Comparison of ENCODE assay signal across 16 cellular contexts in the genomic region with DNA sequence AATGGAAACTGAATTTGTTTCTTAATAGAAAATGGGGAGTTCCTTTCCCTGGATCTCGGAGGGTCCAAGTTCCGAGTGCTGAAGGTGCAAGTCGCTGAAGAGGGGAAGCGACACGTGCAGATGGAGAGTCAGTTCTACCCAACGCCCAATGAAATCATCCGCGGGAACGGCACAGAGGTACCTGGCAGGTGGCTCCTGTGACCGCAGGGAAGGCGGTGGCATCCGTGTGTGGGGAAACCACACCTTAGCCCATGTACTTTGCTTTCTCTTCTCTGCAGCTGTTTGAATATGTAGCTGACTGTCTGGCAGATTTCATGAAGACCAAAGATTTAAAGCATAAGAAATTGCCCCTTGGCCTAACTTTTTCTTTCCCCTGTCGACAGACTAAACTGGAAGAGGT. TPM values are rescaled to one million over a fixed set of nuclear protein-coding genes. Genes with fewer than 3 reads are reported as not detected.
A peak's percentile ranks its signal among the peaks of the same experiment; 100 is the strongest.
DNase-seq lines count a peak whose midpoint lies in the region; ATAC-seq, FAIRE-seq and TF ChIP-seq lines count a peak whose summit lies in the region.
"Had no signal": no experiment of that assay in that cellular context is flagged by ENCODE, and none has a peak within 500 bp of the region (broad histone marks: within the 10 kb centered on the region; RNA-seq: fewer than 3 reads in every experiment).

No MANE protein-coding gene starts in this region.

- POLR2A ChIA-PET in activated CD4-positive, alpha-beta memory T cell treated with anti-CD3 and anti-CD28 coated beads for 36 hours (lab: Charles Lee), result no interaction called here

- H3K4me1 ChIP-seq in keratinocyte (ENCODE audit: control insufficient read depth, extremely low read depth, insufficient read depth, low read length), result peaks cover 17% of the 10 kb centered on the region

- H3K27ac Mint-ChIP-seq in stimulated activated naive CD8-positive, alpha-beta T cell treated with anti-CD3 and anti-CD28 coated beads, Interleukin-15, amount 100 ng/mL, for 72 hours, result no peak overlapping the region
- no peak overlapping the region for H3K27ac Mint-ChIP-seq in activated CD4-positive, alpha-beta memory T cell treated with anti-CD3 and anti-CD28 coated beads for 36 hours

- H3K9me3 ChIP-seq in keratinocyte (ENCODE audit: control insufficient read depth, low read depth, low read length), result no peaks in the 10 kb centered on the region
- H3K9me3 ChIP-seq: BLaER1 had no signal

- FAIRE-seq in keratinocyte (lab: Jason Lieb, UNC), result no peak
- FAIRE-seq: colon, kidney had no signal

- H3K9me1 ChIP-seq in keratinocyte (ENCODE audit: control insufficient read depth, extremely low read depth, insufficient read depth, low read length), result no peaks in the 10 kb centered on the region

- peaks cover 44% of the 10 kb centered on the region for H3K4me1 Mint-ChIP-seq in stimulated activated naive CD8-positive, alpha-beta T cell treated with anti-CD3 and anti-CD28 coated beads, Interleukin-15, amount 100 ng/mL, for 72 hours
- H3K4me1 Mint-ChIP-seq in activated CD4-positive, alpha-beta memory T cell treated with anti-CD3 and anti-CD28 coated beads for 36 hours (ENCODE audit: low read depth), result peaks cover 48% of the 10 kb centered on the region

- H4K20me1 ChIP-seq in keratinocyte (ENCODE audit: control insufficient read depth, extremely low read depth, insufficient read depth, low read length), result no peaks in the 10 kb centered on the region
- H4K20me1 ChIP-seq: BLaER1 had no signal

- no peak for TF ChIP-seq CTCF in keratinocyte (optimal IDR thresholded peaks at IDR 0.05 in 1 of 3, IDR thresholded peaks at IDR 0.05 in 1 of 3, conservative IDR thresholded peaks at IDR 0.05 in 1 of 3; ENCODE audit: extremely low read depth in 1 of 3, insufficient read depth in 2 of 3, low read length in 3 of 3)

- CTCF ChIA-PET in activated CD4-positive, alpha-beta memory T cell treated with anti-CD3 and anti-CD28 coated beads for 36 hours (lab: Charles Lee), result interaction anchor here (1.8 to 5.0 kb wide), 2 partner anchors 160 to 175 kb away, joined by 8 to 28 read pairs; no protein-coding TSS in a partner anchor

- peak overlapping the region; percentile 52 for H3K4me2 ChIP-seq in keratinocyte (ENCODE audit: control insufficient read depth, extremely low read depth, insufficient read depth, low read depth, low read length)
- H3K4me2 ChIP-seq: BLaER1 had no signal

- no peaks in the 10 kb centered on the region for H3K9me3 Mint-ChIP-seq in stimulated activated naive CD8-positive, alpha-beta T cell treated with anti-CD3 and anti-CD28 coated beads, Interleukin-15, amount 100 ng/mL, for 72 hours
- H3K9me3 Mint-ChIP-seq in activated CD4-positive, alpha-beta memory T cell treated with anti-CD3 and anti-CD28 coated beads for 36 hours, result no peaks in the 10 kb centered on the region
- H3K9me3 Mint-ChIP-seq: neural crest cell had no signal

- no peak overlapping the region for H3K9ac ChIP-seq in keratinocyte (ENCODE audit: control insufficient read depth, extremely low read depth, insufficient read depth, low read length)
- H3K9ac ChIP-seq: BLaER1 had no signal

- intact Hi-C loops in activated CD4-positive, alpha-beta memory T cell treated with anti-CD3 and anti-CD28 coated beads for 36 hours (cut with micrococcal nuclease), result no loop called here

- dilution Hi-C loops in keratinocyte (cut with MboI; ENCODE audit: extremely low pct_ligation_motif_present, low sequenced_read_pairs), result no loop called here

- H3K4me3 Mint-ChIP-seq in stimulated activated naive CD8-positive, alpha-beta T cell treated with anti-CD3 and anti-CD28 coated beads, Interleukin-15, amount 100 ng/mL, for 72 hours, result peak overlapping the region; percentile 4 to 45
- H3K4me3 Mint-ChIP-seq in activated CD4-positive, alpha-beta memory T cell treated with anti-CD3 and anti-CD28 coated beads for 36 hours, result peak overlapping the region; percentile 10
- H3K4me3 Mint-ChIP-seq: neural crest cell had no signal

- no peaks in the 10 kb centered on the region for H3K36me3 ChIP-seq in keratinocyte (ENCODE audit: control insufficient read depth in 2 of 2, extremely low read depth in 1 of 2, insufficient read depth in 2 of 2, low read length in 2 of 2)
- H3K36me3 ChIP-seq: BLaER1 had no signal

- peaks cover 13% of the 10 kb centered on the region for H3K27me3 Mint-ChIP-seq in stimulated activated naive CD8-positive, alpha-beta T cell treated with anti-CD3 and anti-CD28 coated beads, Interleukin-15, amount 100 ng/mL, for 72 hours
- no peaks in the 10 kb centered on the region for H3K27me3 Mint-ChIP-seq in activated CD4-positive, alpha-beta memory T cell treated with anti-CD3 and anti-CD28 coated beads for 36 hours

- H2AFZ ChIP-seq in keratinocyte (ENCODE audit: control insufficient read depth, low read length), result no peak overlapping the region

- no peak overlapping the region for H3K4me3 ChIP-seq in keratinocyte (ENCODE audit: control insufficient read depth in 2 of 3, extremely low read depth in 1 of 3, insufficient read depth in 2 of 3, low read depth in 1 of 3, low read length in 3 of 3)
- H3K4me3 ChIP-seq: BLaER1, skin epidermis had no signal

- ATAC-seq in stimulated activated naive CD8-positive, alpha-beta T cell treated with anti-CD3 and anti-CD28 coated beads, Interleukin-15, amount 100 ng/mL, for 72 hours, result no peak
- no peak for ATAC-seq in stimulated activated naive CD8-positive, alpha-beta T cell treated with anti-CD3 and anti-CD28 coated beads, Interleukin-15, Interleukin-2, amounts not matched to agents 100 U/mL and 50 U/mL, for 24 hours
- ATAC-seq in GM19023 (IDR thresholded peaks at IDR 0.05; ENCODE audit: unreplicated experiment), result no peak
- ATAC-seq in HG02678 (IDR thresholded peaks at IDR 0.05; ENCODE audit: unreplicated experiment), result no peak
- ATAC-seq in activated CD4-positive, CD25-positive, alpha-beta regulatory T cell treated with anti-CD3 and anti-CD28 coated beads, Interleukin-2, amount 50 U/mL, for 24 hours, result no peak

- DNase-seq in stimulated activated naive CD8-positive, alpha-beta T cell treated with anti-CD3 and anti-CD28 coated beads, Interleukin-15, amount 100 ng/mL, for 72 hours, result no peak
- no peak for DNase-seq in stimulated activated naive CD8-positive, alpha-beta T cell treated with anti-CD3 and anti-CD28 coated beads, Interleukin-15, Interleukin-2, amounts not matched to agents 100 U/mL and 50 U/mL, for 24 hours
- peak; percentile 36 for DNase-seq in activated CD4-positive, alpha-beta memory T cell treated with anti-CD3 and anti-CD28 coated beads for 36 hours
- DNase-seq in keratinocyte (ENCODE audit: low read depth, low spot score) (no peak), SHP77 treated with DMSO at 0.1 percent for 48 hours (lab: John Stamatoyannopoulos, UW) (no peak)
- DNase-seq: foreskin melanocyte, kidney, NCI-H2171 treated with DMSO at 0.1 percent for 48 hours had no signal

- H3K27ac ChIP-seq in keratinocyte (ENCODE audit: control insufficient read depth, insufficient read depth, low read length), result peak overlapping the region; percentile 21
- H3K27ac ChIP-seq: BLaER1, HL-60, skin epidermis had no signal

- no peaks in the 10 kb centered on the region for H3K27me3 ChIP-seq in keratinocyte (ENCODE audit: control insufficient read depth, extremely low read depth, insufficient read depth, low read length)
- H3K27me3 ChIP-seq: BLaER1 had no signal

- H3K79me2 ChIP-seq in keratinocyte (ENCODE audit: control insufficient read depth, insufficient read depth, low read length), result no peaks in the 10 kb centered on the region

- H3K36me3 Mint-ChIP-seq in activated CD4-positive, alpha-beta memory T cell treated with anti-CD3 and anti-CD28 coated beads for 36 hours, result no peaks in the 10 kb centered on the region

RNA-seq across cellular contexts. Expression of a gene that starts 12.6 kb away (rescaled TPM):
- 1 to 10 TPM in 1 of 2 experiments, under 1 TPM in 1; 0.67 to 1.1 TPM for total RNA-seq in activated CD4-positive, alpha-beta memory T cell treated with anti-CD3 and anti-CD28 coated beads for 36 hours
- 0.33 to 0.37 TPM (median 0.36 TPM) in 3 replicates for polyA plus RNA-seq in keratinocyte
- 0.61 TPM for polyA plus RNA-seq in keratinocyte (2011; ENCODE audit: low read depth)
- 0.33 and 0.65 TPM in 2 replicates for polyA plus RNA-seq in keratinocyte (2011; cell fraction: cytosol; rRNA removed)
- 0.87 and 0.98 TPM in 2 replicates for polyA plus RNA-seq in keratinocyte (2011; cell fraction: nucleus; rRNA removed)
- polyA plus RNA-seq in keratinocyte (2012; ENCODE audit: low replicate concordance), result 0.41 and 0.82 TPM in 2 replicates
- polyA minus RNA-seq in keratinocyte, result 0.26 to 0.64 TPM in 2 of 3 replicates, not detected in the other
- not detected for polyA minus RNA-seq in keratinocyte (2011; cell fraction: cytosol; rRNA and poly(A)+ RNA removed)
- 0.42 and 1.3 TPM in 2 replicates for polyA minus RNA-seq in keratinocyte (2011; cell fraction: nucleus; rRNA and poly(A)+ RNA removed)
- total RNA-seq: neural crest cell had no signal

RNA-seq across cellular contexts. Expression of a gene that starts 45.6 kb away (rescaled TPM):
- total RNA-seq in activated CD4-positive, alpha-beta memory T cell treated with anti-CD3 and anti-CD28 coated beads for 36 hours, result 100 to 1,000 TPM; 213 to 220 TPM
- 90.9 to 113 TPM (median 106 TPM) in 3 replicates for polyA plus RNA-seq in keratinocyte
- polyA plus RNA-seq in keratinocyte (2011; ENCODE audit: low read depth), result 96.6 TPM
- 84.2 and 112 TPM in 2 replicates for polyA plus RNA-seq in keratinocyte (2011; cell fraction: cytosol; rRNA removed)
- polyA plus RNA-seq in keratinocyte (2011; cell fraction: nucleus; rRNA removed), result 148 and 167 TPM in 2 replicates
- polyA plus RNA-seq in keratinocyte (2012; ENCODE audit: low replicate concordance), result 153 and 155 TPM in 2 replicates
- polyA minus RNA-seq in keratinocyte, result 122 to 178 TPM (median 152 TPM) in 3 replicates
- 85.8 TPM for polyA minus RNA-seq in keratinocyte (2011; cell fraction: cytosol; rRNA and poly(A)+ RNA removed)
- polyA minus RNA-seq in keratinocyte (2011; cell fraction: nucleus; rRNA and poly(A)+ RNA removed), result 63.3 and 108 TPM in 2 replicates

RNA-seq across cellular contexts. Expression of a gene that starts 52.7 kb away (rescaled TPM):
- 10 to 100 TPM; 45.0 to 47.6 TPM for total RNA-seq in activated CD4-positive, alpha-beta memory T cell treated with anti-CD3 and anti-CD28 coated beads for 36 hours
- polyA plus RNA-seq in keratinocyte, result 26.0 to 35.3 TPM (median 34.1 TPM) in 3 replicates
- 129 TPM for polyA plus RNA-seq in keratinocyte (2011; ENCODE audit: low read depth)
- polyA plus RNA-seq in keratinocyte (2011; cell fraction: cytosol; rRNA removed), result 26.0 and 36.6 TPM in 2 replicates
- polyA plus RNA-seq in keratinocyte (2011; cell fraction: nucleus; rRNA removed), result 50.2 and 65.7 TPM in 2 replicates
- 23.8 and 26.4 TPM in 2 replicates for polyA plus RNA-seq in keratinocyte (2012; ENCODE audit: low replicate concordance)
- 7.4 to 48.3 TPM (median 33.7 TPM) in 3 replicates for polyA minus RNA-seq in keratinocyte
- 34.1 TPM for polyA minus RNA-seq in keratinocyte (2011; cell fraction: cytosol; rRNA and poly(A)+ RNA removed)
- 30.6 and 33.3 TPM in 2 replicates for polyA minus RNA-seq in keratinocyte (2011; cell fraction: nucleus; rRNA and poly(A)+ RNA removed)
